1 cellular context compared by ENCODE assay signal in the genomic region with DNA sequence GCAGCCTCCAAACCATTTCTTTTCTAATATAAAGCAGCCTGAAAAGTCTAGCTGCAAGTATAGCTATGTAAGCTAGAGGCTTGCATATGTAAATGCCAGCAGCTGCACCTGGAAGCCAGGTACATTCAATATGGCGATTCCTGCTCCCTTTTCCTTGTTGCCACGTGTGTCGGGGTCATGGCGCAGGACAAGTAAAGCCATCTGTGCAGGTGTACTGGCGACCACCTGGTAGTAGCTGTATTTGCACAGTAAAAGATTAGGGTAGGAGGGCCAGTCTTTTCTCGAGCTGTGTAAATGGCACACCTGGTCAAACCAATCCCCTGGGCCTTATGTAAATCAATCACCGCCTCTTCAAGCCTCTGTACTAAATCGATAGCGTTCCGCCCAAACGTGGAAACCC.
TF ChIP-seq lines count a peak whose summit lies in the region.

No MANE protein-coding gene starts in this region.

TF ChIP-seq in SK-N-SH treated with all-trans-retinoic acid at 6 μM for 48 hours, 23 proteins besides CTCF, POLR2A, EP300 and RAD21 (continued from another document):
- TF ChIP-seq, protein P1, sequence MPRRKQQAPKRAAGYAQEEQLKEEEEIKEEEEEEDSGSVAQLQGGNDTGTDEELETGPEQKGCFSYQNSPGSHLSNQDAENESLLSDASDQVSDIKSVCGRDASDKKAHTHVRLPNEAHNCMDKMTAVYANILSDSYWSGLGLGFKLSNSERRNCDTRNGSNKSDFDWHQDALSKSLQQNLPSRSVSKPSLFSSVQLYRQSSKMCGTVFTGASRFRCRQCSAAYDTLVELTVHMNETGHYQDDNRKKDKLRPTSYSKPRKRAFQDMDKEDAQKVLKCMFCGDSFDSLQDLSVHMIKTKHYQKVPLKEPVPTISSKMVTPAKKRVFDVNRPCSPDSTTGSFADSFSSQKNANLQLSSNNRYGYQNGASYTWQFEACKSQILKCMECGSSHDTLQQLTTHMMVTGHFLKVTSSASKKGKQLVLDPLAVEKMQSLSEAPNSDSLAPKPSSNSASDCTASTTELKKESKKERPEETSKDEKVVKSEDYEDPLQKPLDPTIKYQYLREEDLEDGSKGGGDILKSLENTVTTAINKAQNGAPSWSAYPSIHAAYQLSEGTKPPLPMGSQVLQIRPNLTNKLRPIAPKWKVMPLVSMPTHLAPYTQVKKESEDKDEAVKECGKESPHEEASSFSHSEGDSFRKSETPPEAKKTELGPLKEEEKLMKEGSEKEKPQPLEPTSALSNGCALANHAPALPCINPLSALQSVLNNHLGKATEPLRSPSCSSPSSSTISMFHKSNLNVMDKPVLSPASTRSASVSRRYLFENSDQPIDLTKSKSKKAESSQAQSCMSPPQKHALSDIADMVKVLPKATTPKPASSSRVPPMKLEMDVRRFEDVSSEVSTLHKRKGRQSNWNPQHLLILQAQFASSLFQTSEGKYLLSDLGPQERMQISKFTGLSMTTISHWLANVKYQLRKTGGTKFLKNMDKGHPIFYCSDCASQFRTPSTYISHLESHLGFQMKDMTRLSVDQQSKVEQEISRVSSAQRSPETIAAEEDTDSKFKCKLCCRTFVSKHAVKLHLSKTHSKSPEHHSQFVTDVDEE (CRISPR knock-in tag; IDR thresholded peaks at IDR 0.05), result no peak
- TF ChIP-seq ISL1 (CRISPR knock-in tag; IDR thresholded peaks at IDR 0.05) (no peak), TCF4 (CRISPR knock-in tag; IDR thresholded peaks at IDR 0.05; ENCODE audit: borderline replicate concordance) (no peak), ZNF565 (CRISPR knock-in tag; conservative IDR thresholded peaks at IDR 0.05; ENCODE audit: low read depth) (no peak), BACH2 (CRISPR knock-in tag; IDR thresholded peaks at IDR 0.05; ENCODE audit: borderline replicate concordance) (no peak), SNAI2 (CRISPR knock-in tag; IDR thresholded peaks at IDR 0.05) (no peak)
- TF ChIP-seq, protein P2, sequence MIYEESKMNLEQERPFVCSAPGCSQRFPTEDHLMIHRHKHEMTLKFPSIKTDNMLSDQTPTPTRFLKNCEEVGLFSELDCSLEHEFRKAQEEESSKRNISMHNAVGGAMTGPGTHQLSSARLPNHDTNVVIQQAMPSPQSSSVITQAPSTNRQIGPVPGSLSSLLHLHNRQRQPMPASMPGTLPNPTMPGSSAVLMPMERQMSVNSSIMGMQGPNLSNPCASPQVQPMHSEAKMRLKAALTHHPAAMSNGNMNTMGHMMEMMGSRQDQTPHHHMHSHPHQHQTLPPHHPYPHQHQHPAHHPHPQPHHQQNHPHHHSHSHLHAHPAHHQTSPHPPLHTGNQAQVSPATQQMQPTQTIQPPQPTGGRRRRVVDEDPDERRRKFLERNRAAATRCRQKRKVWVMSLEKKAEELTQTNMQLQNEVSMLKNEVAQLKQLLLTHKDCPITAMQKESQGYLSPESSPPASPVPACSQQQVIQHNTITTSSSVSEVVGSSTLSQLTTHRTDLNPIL (CRISPR knock-in tag; IDR thresholded peaks at IDR 0.05; ENCODE audit: low read depth), result no peak
- TF ChIP-seq, protein P3, sequence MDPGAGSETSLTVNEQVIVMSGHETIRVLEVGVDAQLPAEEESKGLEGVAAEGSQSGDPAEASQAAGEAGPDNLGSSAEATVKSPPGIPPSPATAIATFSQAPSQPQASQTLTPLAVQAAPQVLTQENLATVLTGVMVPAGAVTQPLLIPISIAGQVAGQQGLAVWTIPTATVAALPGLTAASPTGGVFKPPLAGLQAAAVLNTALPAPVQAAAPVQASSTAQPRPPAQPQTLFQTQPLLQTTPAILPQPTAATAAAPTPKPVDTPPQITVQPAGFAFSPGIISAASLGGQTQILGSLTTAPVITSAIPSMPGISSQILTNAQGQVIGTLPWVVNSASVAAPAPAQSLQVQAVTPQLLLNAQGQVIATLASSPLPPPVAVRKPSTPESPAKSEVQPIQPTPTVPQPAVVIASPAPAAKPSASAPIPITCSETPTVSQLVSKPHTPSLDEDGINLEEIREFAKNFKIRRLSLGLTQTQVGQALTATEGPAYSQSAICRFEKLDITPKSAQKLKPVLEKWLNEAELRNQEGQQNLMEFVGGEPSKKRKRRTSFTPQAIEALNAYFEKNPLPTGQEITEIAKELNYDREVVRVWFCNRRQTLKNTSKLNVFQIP (CRISPR knock-in tag; IDR thresholded peaks at IDR 0.05; ENCODE audit: borderline replicate concordance, low read depth), result no peak
